1 cellular context compared by ENCODE assay signal in genomic region chr19:45485301-45486077, GRCh38.
TF ChIP-seq lines count a peak whose summit lies in the region.

No MANE protein-coding gene starts in this region.

TF ChIP-seq in PFSK-1, 5 proteins besides CTCF, POLR2A, EP300 and RAD21:
- peak; percentile 50 for TF ChIP-seq FOXP2 (optimal IDR thresholded peaks at IDR 0.05; ENCODE audit: borderline replicate concordance, extremely low read depth, extremely low read length, insufficient read depth)
- TF ChIP-seq POLR2AphosphoS5 (IDR thresholded peaks at IDR 0.05; ENCODE audit: low read depth, low read length) = no peak
